Comparison of ENCODE assay signal across 8 cellular contexts in genomic region chr9:15299374-15299939, GRCh38. TPM values are rescaled to one million over a fixed set of nuclear protein-coding genes. Genes with fewer than 3 reads are reported as not detected.
DNase-seq lines count a peak whose midpoint lies in the region; ATAC-seq, FAIRE-seq and TF ChIP-seq lines count a peak whose summit lies in the region.

No MANE protein-coding gene starts in this region.

- ATAC-seq in HG02610 (IDR thresholded peaks at IDR 0.05; ENCODE audit: unreplicated experiment): peak; percentile 76
- ATAC-seq in effector memory CD8-positive, alpha-beta T cell (replicated peaks): peak; percentile 86

- TF ChIP-seq POLR2A in GM12891 (IDR thresholded peaks at IDR 0.05; ENCODE audit: low read depth, low read length): no peak

- H3K27ac Mint-ChIP-seq in effector memory CD8-positive, alpha-beta T cell: peak overlapping the region; percentile 92 to 97

- no peaks in the 10 kb centered on the region for H3K9me3 Mint-ChIP-seq in effector memory CD8-positive, alpha-beta T cell

- intact Hi-C loops in posterior cingulate gyrus (cut with DNase I): no loop called here

- H3K36me3 Mint-ChIP-seq in effector memory CD8-positive, alpha-beta T cell (ENCODE audit: insufficient read depth): peaks cover 16% of the 10 kb centered on the region

- H3K27me3 Mint-ChIP-seq in effector memory CD8-positive, alpha-beta T cell: no peaks in the 10 kb centered on the region

- H3K27ac ChIP-seq in caudate nucleus (ENCODE audit: low read depth, low read length): no peak overlapping the region

- no peak for DNase-seq in GM12891 (ENCODE audit: insufficient read length, low spot score)
- peak; percentile 24 for DNase-seq in T-helper 9 cell
- peak; percentile 43 to 63 (median 46) for DNase-seq in effector memory CD8-positive, alpha-beta T cell
- DNase-seq in caudate nucleus (lab: John Stamatoyannopoulos, UW): no peak
- no peak for DNase-seq in NCI-H1092 treated with DMSO at 0.1 percent for 48 hours (lab: John Stamatoyannopoulos, UW)
- DNase-seq in NCI-H524 treated with DMSO at 0.1 percent for 48 hours (lab: John Stamatoyannopoulos, UW): no peak
- DNase-seq in posterior cingulate gyrus: no peak

- FAIRE-seq in GM12891 (lab: Jason Lieb, UNC): peak; percentile 94

- H3K4me1 Mint-ChIP-seq in effector memory CD8-positive, alpha-beta T cell (ENCODE audit: low read depth in 2 of 2): peaks cover 59% of the 10 kb centered on the region in 2 donors

- peak overlapping the region; percentile 73 to 83 for H3K4me3 Mint-ChIP-seq in effector memory CD8-positive, alpha-beta T cell

TF ChIP-seq in GM12891, 5 proteins besides CTCF, POLR2A, EP300 and RAD21:
- TF ChIP-seq POLR2AphosphoS5 (IDR thresholded peaks at IDR 0.05; ENCODE audit: low read depth, low read length) (no peak), POU2F2 (IDR thresholded peaks at IDR 0.05; ENCODE audit: low read depth, low read length) (no peak), TAF1 (IDR thresholded peaks at IDR 0.05; ENCODE audit: low read depth, low read length) (no peak), PAX5 (IDR thresholded peaks at IDR 0.05; ENCODE audit: insufficient read depth, low read length, severe bottlenecking) (no peak), SPI1 (IDR thresholded peaks at IDR 0.05; ENCODE audit: low read depth, low read length) (peak; percentile 67)

RNA-seq across cellular contexts. Expression of gene TTC39B, which starts 7.6 kb away (rescaled TPM):
- 0.89 TPM for polyA plus RNA-seq in GM12891 (2012; ENCODE audit: low read depth, missing spikeins)

Comparison
In these comparisons a context has a peak if more than half of its experiments do, and no peak if none do; other contexts are left out.
1. DNase-seq: peak in T-helper 9 cell (single experiment) and effector memory CD8-positive, alpha-beta T cell (3 of 3); none in GM12891 (single experiment), caudate nucleus (0 of 61), NCI-H1092 treated with DMSO at 0.1 percent for 48 hours (single experiment), NCI-H524 treated with DMSO at 0.1 percent for 48 hours (single experiment) and posterior cingulate gyrus (0 of 10).